In the genomic region with DNA sequence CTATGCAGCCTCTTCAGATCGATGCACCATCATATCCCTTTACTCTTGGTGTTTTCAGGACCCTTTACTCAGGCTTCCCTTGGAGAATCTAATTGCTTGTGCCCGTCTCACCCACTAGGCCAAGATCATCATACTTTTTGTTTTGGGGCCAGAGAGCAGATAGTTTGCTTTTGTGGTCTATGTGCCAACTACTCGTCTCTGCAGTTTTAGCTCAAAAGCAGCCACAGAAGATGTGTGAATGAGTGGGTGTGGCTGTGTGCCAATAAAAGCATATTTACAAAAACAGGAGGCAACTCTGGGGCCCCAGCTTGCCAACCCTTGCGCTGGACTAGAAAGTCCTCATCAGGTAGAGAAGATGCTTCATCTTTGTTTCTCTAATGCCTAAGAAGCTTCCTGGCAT, we compare ENCODE assay signal across 16 cellular contexts.
DNase-seq lines count a peak whose midpoint lies in the region; ATAC-seq and TF ChIP-seq lines count a peak whose summit lies in the region.
"Had no signal": no experiment of that assay in that cellular context is flagged by ENCODE, and none has a peak within 500 bp of the region (broad histone marks: within the 10 kb centered on the region; RNA-seq: fewer than 3 reads in every experiment).

No MANE protein-coding gene starts in this region.

- DNase-seq in NCI-H748 (lab: John Stamatoyannopoulos, UW; ENCODE audit: unreplicated experiment): peak; percentile 37
- DNase-seq in NCI-H748 treated with DMSO at 0.1 percent for 48 hours (lab: John Stamatoyannopoulos, UW): no peak
- no peak for DNase-seq in natural killer cell
- DNase-seq in natural killer cell treated with Interleukin-12 subunit alpha and Interleukin-12 subunit beta and Interleukin-15 and Interleukin-18, amount 100 ng/mL, for 72 hours (ENCODE audit: low spot score): no peak
- peak; percentile 57 for DNase-seq in LHCN-M2 (ENCODE audit: low read depth)
- peak; percentile 25 for DNase-seq in myocyte (ENCODE audit: low read depth)
- no peak for DNase-seq in H9
- no peak for DNase-seq in endothelial cell (ENCODE audit: low spot score)
- DNase-seq: C1 segment of cervical spinal cord; Calu3; CD4-positive, alpha-beta memory T cell; COR-L47; DMS53; GF-D8; GOT3; HCEC 1CT had no signal

- H2AFZ ChIP-seq in H9 (ENCODE audit: low read length): no peak overlapping the region

- no peak overlapping the region for H3T11ph ChIP-seq in H9 (ENCODE audit: low read length)

- no peak overlapping the region for H3K23ac ChIP-seq in H9 (ENCODE audit: insufficient read length, low read depth, low read length)

- H3K36me3 Mint-ChIP-seq in natural killer cell (no peaks in the 10 kb centered on the region), H9 (ENCODE audit: insufficient read depth in 1 of 3, low read depth in 3 of 3) (no peaks in the 10 kb centered on the region; a peak in 1 of 7 replicates), endothelial cell (ENCODE audit: low read depth, unreplicated experiment) (no peaks in the 10 kb centered on the region)
- H3K36me3 Mint-ChIP-seq in natural killer cell treated with Interleukin-12 subunit alpha and Interleukin-12 subunit beta and Interleukin-15 and Interleukin-18, amount 100 ng/mL, for 72 hours: no peaks in the 10 kb centered on the region
- H3K36me3 Mint-ChIP-seq: CD4-positive, alpha-beta memory T cell had no signal

- H3K14ac ChIP-seq in H9 (ENCODE audit: insufficient read depth, low read length): no peak overlapping the region

- WGBS in H9 (ENCODE audit: extremely low coverage, insufficient read length, low lambda C conversion rate): no CpG with 5 or more reads among the region's 4 CpGs

- H3K23me2 ChIP-seq in H9 (ENCODE audit: insufficient read length, low read depth, low read length, poor library complexity, severe bottlenecking): no peaks in the 10 kb centered on the region

- H3K4me1 Mint-ChIP-seq in natural killer cell: peaks cover 0 to 5% of the 10 kb centered on the region in 2 donors
- peaks cover 0 to 2% of the 10 kb centered on the region in 2 donors for H3K4me1 Mint-ChIP-seq in natural killer cell treated with Interleukin-12 subunit alpha and Interleukin-12 subunit beta and Interleukin-15 and Interleukin-18, amount 100 ng/mL, for 72 hours (ENCODE audit: low read depth in 2 of 2)
- H3K4me1 Mint-ChIP-seq in H9: peaks cover 4 to 17% of the 10 kb centered on the region in 2 experiments
- H3K4me1 Mint-ChIP-seq in endothelial cell (ENCODE audit: unreplicated experiment): no peaks in the 10 kb centered on the region
- H3K4me1 Mint-ChIP-seq: CD4-positive, alpha-beta memory T cell had no signal

- H2BK12ac ChIP-seq in H9 (ENCODE audit: insufficient read length, low read depth, low read length): no peak overlapping the region

- H4K91ac ChIP-seq in H9 (ENCODE audit: insufficient read length, low read depth, low read length): no peak overlapping the region

- no peak overlapping the region for H2BK15ac ChIP-seq in H9 (ENCODE audit: low read depth, low read length)

- H3K4me1 ChIP-seq in H9 (ENCODE audit: insufficient read depth, low read length): no peaks in the 10 kb centered on the region

- no peak overlapping the region for H4K5ac ChIP-seq in H9 (ENCODE audit: insufficient read length, low read depth, low read length)

- no peak overlapping the region for H2BK120ac ChIP-seq in H9 (ENCODE audit: low read depth, low read length, poor library complexity, severe bottlenecking)

- no peaks in the 10 kb centered on the region for H3K27me3 ChIP-seq in H9 (ENCODE audit: insufficient read depth, low read length)

- H2BK5ac ChIP-seq in H9 (ENCODE audit: insufficient read length, low read length): no peak overlapping the region

- H4K20me1 ChIP-seq in H9 (ENCODE audit: control insufficient read depth, insufficient read depth, insufficient read length): no peaks in the 10 kb centered on the region

- no peak overlapping the region for H3K18ac ChIP-seq in H9 (ENCODE audit: insufficient read length, low read depth, low read length)

- intact Hi-C loops in natural killer cell (cut with micrococcal nuclease): no loop called here

- H3K9me3 Mint-ChIP-seq in natural killer cell (peaks cover 5 to 12% of the 10 kb centered on the region in 2 donors), H9 (no peaks in the 10 kb centered on the region), endothelial cell (ENCODE audit: unreplicated experiment) (no peaks in the 10 kb centered on the region)
- peaks cover 10% of the 10 kb centered on the region for H3K9me3 Mint-ChIP-seq in natural killer cell treated with Interleukin-12 subunit alpha and Interleukin-12 subunit beta and Interleukin-15 and Interleukin-18, amount 100 ng/mL, for 72 hours

- H4K8ac ChIP-seq in H9 (replicated peaks; ENCODE audit: insufficient read length, low read depth, low read length): no peak overlapping the region

- H3K27ac Mint-ChIP-seq in natural killer cell (peak overlapping the region in 1 of 2 donors; percentile 63), H9 (no peak overlapping the region), endothelial cell (ENCODE audit: unreplicated experiment) (no peak overlapping the region)
- H3K27ac Mint-ChIP-seq in natural killer cell treated with Interleukin-12 subunit alpha and Interleukin-12 subunit beta and Interleukin-15 and Interleukin-18, amount 100 ng/mL, for 72 hours: no peak overlapping the region
- H3K27ac Mint-ChIP-seq: CD4-positive, alpha-beta memory T cell had no signal

- TF ChIP-seq CTCF in natural killer cell (IDR thresholded peaks at IDR 0.05) (no peak), H9 (conservative IDR thresholded peaks at IDR 0.05) (no peak), endothelial cell (IDR thresholded peaks at IDR 0.05; ENCODE audit: unreplicated experiment) (no peak)

- no peak overlapping the region for H3K4me2 ChIP-seq in H9 (ENCODE audit: insufficient read depth, insufficient read length, low read length)

- no peaks in the 10 kb centered on the region for H3K79me2 ChIP-seq in H9 (ENCODE audit: insufficient read depth, low read length)

- H2BK20ac ChIP-seq in H9 (ENCODE audit: low read depth, low read length, poor library complexity, severe bottlenecking): no peak overlapping the region

- H3K4ac ChIP-seq in H9 (ENCODE audit: low read depth, low read length): no peak overlapping the region

- H3K9me3 ChIP-seq in H9 (ENCODE audit: control insufficient read depth, low read depth, low read length): no peaks in the 10 kb centered on the region

- H3K56ac ChIP-seq in H9 (ENCODE audit: insufficient read length, low read depth, low read length): no peak overlapping the region

- no peaks in the 10 kb centered on the region for H3K79me1 ChIP-seq in H9 (ENCODE audit: insufficient read depth, low read depth, low read length, poor library complexity, severe bottlenecking)

- H3K9ac ChIP-seq in H9 (ENCODE audit: extremely low read depth, insufficient read length, low read length): no peak overlapping the region

- no peak overlapping the region for H2AK5ac ChIP-seq in H9 (ENCODE audit: insufficient read length, low read length)

- no peak overlapping the region for H3K27ac ChIP-seq in H9 (ENCODE audit: insufficient read length, low read depth, low read length)

- ATAC-seq in natural killer cell: peak in 1 of 3 donors; percentile 48
- no peak for ATAC-seq in natural killer cell treated with Interleukin-12 subunit alpha and Interleukin-12 subunit beta and Interleukin-15 and Interleukin-18, amount 100 ng/mL, for 72 hours

- peak overlapping the region; percentile 5 for H3K4me3 Mint-ChIP-seq in natural killer cell
- H3K4me3 Mint-ChIP-seq in natural killer cell treated with Interleukin-12 subunit alpha and Interleukin-12 subunit beta and Interleukin-15 and Interleukin-18, amount 100 ng/mL, for 72 hours: no peak overlapping the region
- H3K4me3 Mint-ChIP-seq in H9: no peak overlapping the region
- H3K4me3 Mint-ChIP-seq in endothelial cell (ENCODE audit: unreplicated experiment): no peak overlapping the region
- H3K4me3 Mint-ChIP-seq: CD4-positive, alpha-beta memory T cell had no signal

- H3K27me3 Mint-ChIP-seq in natural killer cell (ENCODE audit: low read depth in 2 of 2) (no peaks in the 10 kb centered on the region), H9 (ENCODE audit: low read depth) (no peaks in the 10 kb centered on the region), endothelial cell (ENCODE audit: unreplicated experiment) (no peaks in the 10 kb centered on the region)
- no peaks in the 10 kb centered on the region for H3K27me3 Mint-ChIP-seq in natural killer cell treated with Interleukin-12 subunit alpha and Interleukin-12 subunit beta and Interleukin-15 and Interleukin-18, amount 100 ng/mL, for 72 hours
- H3K27me3 Mint-ChIP-seq: CD4-positive, alpha-beta memory T cell had no signal

Comparison
In these comparisons a context has a peak if more than half of its experiments do, and no peak if none do; other contexts are left out.
1. DNase-seq: peak in NCI-H748 (single experiment), LHCN-M2 (single experiment) and myocyte (single experiment); none in NCI-H748 treated with DMSO at 0.1 percent for 48 hours (single experiment), natural killer cell (single experiment), natural killer cell treated with Interleukin-12 subunit alpha and Interleukin-12 subunit beta and Interleukin-15 and Interleukin-18, amount 100 ng/mL, for 72 hours (single experiment), H9 (single experiment) and endothelial cell (single experiment).